1 cellular context compared by ENCODE assay signal in the genomic region with DNA sequence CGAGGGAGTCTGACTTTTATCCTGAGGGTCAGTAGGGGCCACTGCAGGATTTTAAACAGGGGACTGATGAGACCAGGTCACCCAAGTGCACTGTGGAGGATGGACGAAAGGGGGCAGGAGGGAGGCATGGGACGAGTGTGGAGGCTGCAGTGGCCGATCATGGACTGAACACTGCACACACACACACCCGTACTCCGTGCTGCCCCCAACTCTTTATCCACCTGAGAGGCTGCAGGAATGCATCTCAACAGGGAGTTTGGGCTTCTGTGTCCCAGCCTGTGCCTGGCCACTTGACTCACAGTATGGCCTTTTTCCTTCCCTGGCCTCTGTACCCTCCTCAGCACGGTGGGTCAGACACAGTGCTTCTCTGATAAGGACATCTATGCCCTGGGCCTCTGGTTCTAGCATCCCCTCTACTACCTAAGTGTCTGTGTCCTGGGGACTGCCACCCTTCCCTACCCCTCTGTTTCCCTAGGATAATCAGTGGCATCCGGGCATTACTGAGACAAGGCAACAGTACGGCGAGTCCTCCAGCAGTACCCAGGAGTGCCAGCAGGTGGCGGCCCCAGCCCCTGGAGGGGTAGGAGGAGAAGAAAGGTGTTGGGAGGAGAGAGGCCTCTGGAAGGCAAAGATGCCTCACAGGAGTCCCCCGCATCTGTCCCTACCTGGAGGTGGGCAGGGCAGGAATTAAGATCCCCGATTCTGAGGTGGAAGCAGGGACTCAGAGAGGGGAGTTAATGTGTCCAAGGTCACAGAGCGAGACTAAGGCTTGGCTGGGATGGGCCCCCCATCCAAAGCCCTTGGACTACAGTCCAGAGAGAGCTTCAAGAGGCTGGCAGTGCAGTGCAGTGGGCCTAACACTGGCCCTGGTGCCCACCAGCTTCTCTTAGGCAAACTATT.
TF ChIP-seq lines count a peak whose summit lies in the region.

No MANE protein-coding gene starts in this region.

TF ChIP-seq in A549, 52 proteins besides CTCF, POLR2A, EP300 and RAD21 (continued from another document):
- TF ChIP-seq ATOH8 (CRISPR knock-in tag; IDR thresholded peaks at IDR 0.05; ENCODE audit: low read depth), result no peak
- TF ChIP-seq SMC3 (IDR thresholded peaks at IDR 0.05), result peak; percentile 85
- TF ChIP-seq JUN (IDR thresholded peaks at IDR 0.05), result no peak
- no peak for TF ChIP-seq RCOR1 (IDR thresholded peaks at IDR 0.05; ENCODE audit: low read depth, low read length)
- no peak for TF ChIP-seq HOXB13 (CRISPR knock-in tag; IDR thresholded peaks at IDR 0.05; ENCODE audit: low read depth)
- 0 out of 2 replicates have a peak, but pooled peaks have one; percentile 41 for TF ChIP-seq MAZ (IDR thresholded peaks at IDR 0.05; ENCODE audit: borderline replicate concordance, low read depth, low read length)
- TF ChIP-seq E2F6 (IDR thresholded peaks at IDR 0.05; ENCODE audit: borderline replicate concordance, low read depth), result no peak
- no peak for TF ChIP-seq ESRRA (IDR thresholded peaks at IDR 0.05; ENCODE audit: borderline replicate concordance, low read length)
- TF ChIP-seq, protein P1, sequence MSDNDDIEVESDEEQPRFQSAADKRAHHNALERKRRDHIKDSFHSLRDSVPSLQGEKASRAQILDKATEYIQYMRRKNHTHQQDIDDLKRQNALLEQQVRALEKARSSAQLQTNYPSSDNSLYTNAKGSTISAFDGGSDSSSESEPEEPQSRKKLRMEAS (IDR thresholded peaks at IDR 0.05), result 0 out of 2 replicates have a peak, but pooled peaks have one; percentile 32
- TF ChIP-seq, protein P2, sequence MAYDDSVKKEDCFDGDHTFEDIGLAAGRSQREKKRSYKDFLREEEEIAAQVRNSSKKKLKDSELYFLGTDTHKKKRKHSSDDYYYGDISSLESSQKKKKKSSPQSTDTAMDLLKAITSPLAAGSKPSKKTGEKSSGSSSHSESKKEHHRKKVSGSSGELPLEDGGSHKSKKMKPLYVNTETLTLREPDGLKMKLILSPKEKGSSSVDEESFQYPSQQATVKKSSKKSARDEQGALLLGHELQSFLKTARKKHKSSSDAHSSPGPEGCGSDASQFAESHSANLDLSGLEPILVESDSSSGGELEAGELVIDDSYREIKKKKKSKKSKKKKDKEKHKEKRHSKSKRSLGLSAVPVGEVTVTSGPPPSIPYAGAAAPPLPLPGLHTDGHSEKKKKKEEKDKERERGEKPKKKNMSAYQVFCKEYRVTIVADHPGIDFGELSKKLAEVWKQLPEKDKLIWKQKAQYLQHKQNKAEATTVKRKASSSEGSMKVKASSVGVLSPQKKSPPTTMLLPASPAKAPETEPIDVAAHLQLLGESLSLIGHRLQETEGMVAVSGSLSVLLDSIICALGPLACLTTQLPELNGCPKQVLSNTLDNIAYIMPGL (CRISPR knock-in tag; IDR thresholded peaks at IDR 0.05; ENCODE audit: borderline replicate concordance), result no peak
TF ChIP-seq in A549: peak in this region for 3.
